Comparison of ENCODE assay signal across 17 cellular contexts in the genomic region with DNA sequence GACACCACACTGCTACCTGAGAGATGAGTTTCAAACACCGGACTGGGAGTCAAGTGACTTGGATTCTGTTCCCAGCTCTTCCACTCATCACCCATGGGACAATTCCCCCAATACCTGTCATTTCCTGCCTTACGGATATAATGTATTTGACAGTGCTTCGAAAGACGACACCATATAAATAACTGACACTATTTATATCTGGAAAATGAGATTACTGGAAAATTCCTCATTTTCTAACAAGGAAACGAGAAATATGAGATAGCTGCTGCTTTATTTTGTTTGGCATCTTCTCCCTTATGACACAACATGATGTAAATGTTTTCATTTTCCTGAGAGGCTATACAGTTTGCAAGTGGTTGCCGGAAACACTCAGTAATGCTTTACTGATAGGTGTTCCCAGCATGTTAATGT.
DNase-seq lines count a peak whose midpoint lies in the region; ATAC-seq and TF ChIP-seq lines count a peak whose summit lies in the region.
"Had no signal": no experiment of that assay in that cellular context is flagged by ENCODE, and none has a peak within 500 bp of the region (broad histone marks: within the 10 kb centered on the region; RNA-seq: fewer than 3 reads in every experiment).

No MANE protein-coding gene starts in this region.

- no peak for ATAC-seq in GM19452 (IDR thresholded peaks at IDR 0.05; ENCODE audit: unreplicated experiment)
- ATAC-seq in GM21717 (IDR thresholded peaks at IDR 0.05; ENCODE audit: unreplicated experiment), result no peak
- ATAC-seq: effector memory CD8-positive, alpha-beta T cell; Right ventricle myocardium inferior had no signal

- H3K27ac ChIP-seq in caudate nucleus (ENCODE audit: low read depth, low read length), result no peak overlapping the region
- H3K27ac ChIP-seq: upper lobe of left lung had no signal

- H3K27ac Mint-ChIP-seq in nephron, result peak overlapping the region; percentile 59 to 86 (median 70)
- H3K27ac Mint-ChIP-seq: effector memory CD8-positive, alpha-beta T cell had no signal

- H3K9me3 Mint-ChIP-seq in nephron, result no peaks in the 10 kb centered on the region
- H3K9me3 Mint-ChIP-seq: effector memory CD8-positive, alpha-beta T cell had no signal

- H3K4me3 Mint-ChIP-seq in nephron, result no peak overlapping the region
- H3K4me3 Mint-ChIP-seq: CD14-positive monocyte had no signal

- H3K27me3 Mint-ChIP-seq in nephron (ENCODE audit: low read depth), result no peaks in the 10 kb centered on the region
- H3K27me3 Mint-ChIP-seq: effector memory CD8-positive, alpha-beta T cell had no signal

- peak overlapping the region; percentile 13 for H3K4me3 ChIP-seq in choroid plexus epithelial cell (ENCODE audit: low read depth, low read length)
- H3K4me3 ChIP-seq: heart left ventricle, upper lobe of left lung had no signal

- H3K4me1 Mint-ChIP-seq in nephron, result peaks cover 6% of the 10 kb centered on the region

- peak; percentile 77 for DNase-seq in EL
- DNase-seq in NCI-H226, result peak; percentile 6
- DNase-seq in choroid plexus epithelial cell (ENCODE audit: low read depth), result peak; percentile 88
- DNase-seq in caudate nucleus (lab: John Stamatoyannopoulos, UW), result no peak
- no peak for DNase-seq in DMS79 treated with DMSO at 0.1 percent for 48 hours (lab: John Stamatoyannopoulos, UW)
- DNase-seq: activated CD4-positive, alpha-beta T cell treated with anti-CD3 and anti-CD28 coated beads, Interleukin-2, amount 50 U/mL, for 1 hour; amygdala; effector memory CD8-positive, alpha-beta T cell; heart left ventricle; NCI-H146; NCI-H748 treated with DMSO at 0.1 percent for 48 hours; upper lobe of left lung had no signal

- H3K36me3 Mint-ChIP-seq in nephron (ENCODE audit: low read depth), result peaks cover 56% of the 10 kb centered on the region

- no peak for TF ChIP-seq CTCF in choroid plexus epithelial cell (conservative IDR thresholded peaks at IDR 0.05; ENCODE audit: low read depth, low read length)
- TF ChIP-seq CTCF in nephron (IDR thresholded peaks at IDR 0.05; ENCODE audit: unreplicated experiment in 3 of 3), result no peak

Comparison
In these comparisons a context has a peak if more than half of its experiments do, and no peak if none do; other contexts are left out.
1. DNase-seq: peak in EL (single experiment), NCI-H226 (single experiment) and choroid plexus epithelial cell (single experiment); none in caudate nucleus (0 of 61) and DMS79 treated with DMSO at 0.1 percent for 48 hours (single experiment).